ENCODE assay signal across 8 cellular contexts in the genomic region with DNA sequence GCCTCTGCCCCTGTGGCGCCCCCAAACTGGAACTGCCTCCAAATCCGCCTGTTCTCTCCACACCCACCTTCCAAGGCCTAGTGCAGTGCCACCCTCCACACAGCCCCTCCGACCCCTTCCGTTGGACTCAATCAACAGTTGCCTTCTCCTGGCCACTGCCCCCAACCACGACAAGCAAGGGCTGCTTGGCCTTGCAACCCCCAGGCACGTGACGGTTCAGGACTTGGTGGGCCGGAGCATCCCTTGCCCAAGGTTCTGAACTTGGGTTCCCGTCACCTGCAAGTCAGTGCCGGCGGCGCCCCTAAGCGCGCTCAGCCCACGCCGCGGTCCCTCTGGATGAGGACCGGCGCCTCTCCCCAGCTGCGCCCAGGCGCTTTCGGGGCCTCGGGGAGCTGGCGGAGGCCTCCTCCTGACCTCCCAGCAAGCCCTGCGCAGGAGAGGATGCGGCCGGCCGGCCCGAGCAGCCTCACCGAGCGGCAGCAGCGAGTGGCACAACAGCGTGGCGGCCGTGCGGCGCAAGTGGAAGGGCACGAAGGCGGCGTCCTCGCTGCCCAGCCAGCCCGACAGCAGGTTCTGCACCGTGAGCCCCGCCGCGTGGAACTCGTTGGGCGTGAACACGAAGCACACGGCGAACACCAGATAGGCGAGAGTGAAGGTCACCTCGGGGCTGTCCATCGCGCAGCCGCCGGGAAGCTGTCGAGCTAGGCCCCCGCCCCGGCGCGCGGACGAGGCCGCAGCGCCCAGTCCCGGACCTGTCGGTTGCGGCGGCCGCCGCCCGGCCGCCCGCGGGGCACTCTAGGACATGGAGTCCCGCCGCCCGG. TPM values are rescaled to one million over a fixed set of nuclear protein-coding genes. Genes with fewer than 3 reads are reported as not detected.
DNase-seq lines count a peak whose midpoint lies in the region; ATAC-seq and TF ChIP-seq lines count a peak whose summit lies in the region.

No MANE protein-coding gene starts in this region.

- peaks cover 35% of the 10 kb centered on the region for H3K36me3 ChIP-seq in BE2C

- ATAC-seq in GM18867 (IDR thresholded peaks at IDR 0.05; ENCODE audit: unreplicated experiment) (peak; percentile 16), HG03159 (IDR thresholded peaks at IDR 0.05; ENCODE audit: unreplicated experiment) (peak; percentile 5), left lobe of liver (peak; percentile 35)

- H3K4me1 ChIP-seq in BE2C: no peaks in the 10 kb centered on the region

- H3K27me3 ChIP-seq in BE2C: no peaks in the 10 kb centered on the region

- DNase-seq in BE2C (peak; percentile 53), T-helper 9 cell (peak; percentile 32), left lobe of liver (ENCODE audit: low spot score) (peak; percentile 69), NCI-H1694 (lab: John Stamatoyannopoulos, UW) (no peak)
- DNase-seq in stimulated activated CD8-positive, alpha-beta memory T cell treated with anti-CD3 and anti-CD28 coated beads, Interleukin-2, amount 100 ng/mL, for 48 hours (ENCODE audit: low read depth in 2 of 2): peak; percentile 32 to 43

- no peaks in the 10 kb centered on the region for H3K9me3 ChIP-seq in BE2C

- peak overlapping the region; percentile 54 for H3K27ac ChIP-seq in cingulate gyrus (ENCODE audit: low read depth, low read length)

- H3K4me3 ChIP-seq in BE2C (ENCODE audit: low read depth, low read length): peak overlapping the region; percentile 89

- no peak for TF ChIP-seq CTCF in BE2C (IDR thresholded peaks at IDR 0.05; ENCODE audit: low read depth, low read length)

RNA-seq across cellular contexts. Expression of a gene that starts 0.8 kb away (rescaled TPM):
- 87.6 TPM for polyA plus RNA-seq in BE2C (2012; ENCODE audit: insufficient read depth, insufficient read length, low read depth)
- 30.3 TPM for total RNA-seq in left lobe of liver

RNA-seq across cellular contexts. Expression of a gene that starts 0.9 kb away (rescaled TPM):
- 38.0 TPM for polyA plus RNA-seq in BE2C (2012; ENCODE audit: insufficient read depth, insufficient read length, low read depth)
- total RNA-seq in left lobe of liver: 4.5 TPM

RNA-seq across cellular contexts. Expression of a gene that starts 8.3 kb away (rescaled TPM):
- polyA plus RNA-seq in BE2C (2012; ENCODE audit: insufficient read depth, insufficient read length, low read depth): 66.8 TPM
- 12.3 TPM for total RNA-seq in left lobe of liver

RNA-seq across cellular contexts. Expression of a gene that starts 36.3 kb away (rescaled TPM):
- polyA plus RNA-seq in BE2C (2012; ENCODE audit: insufficient read depth, insufficient read length, low read depth): 6.2 TPM
- total RNA-seq in left lobe of liver: 2.2 TPM
